Comparison of ENCODE assay signal across 8 cellular contexts in the genomic region with DNA sequence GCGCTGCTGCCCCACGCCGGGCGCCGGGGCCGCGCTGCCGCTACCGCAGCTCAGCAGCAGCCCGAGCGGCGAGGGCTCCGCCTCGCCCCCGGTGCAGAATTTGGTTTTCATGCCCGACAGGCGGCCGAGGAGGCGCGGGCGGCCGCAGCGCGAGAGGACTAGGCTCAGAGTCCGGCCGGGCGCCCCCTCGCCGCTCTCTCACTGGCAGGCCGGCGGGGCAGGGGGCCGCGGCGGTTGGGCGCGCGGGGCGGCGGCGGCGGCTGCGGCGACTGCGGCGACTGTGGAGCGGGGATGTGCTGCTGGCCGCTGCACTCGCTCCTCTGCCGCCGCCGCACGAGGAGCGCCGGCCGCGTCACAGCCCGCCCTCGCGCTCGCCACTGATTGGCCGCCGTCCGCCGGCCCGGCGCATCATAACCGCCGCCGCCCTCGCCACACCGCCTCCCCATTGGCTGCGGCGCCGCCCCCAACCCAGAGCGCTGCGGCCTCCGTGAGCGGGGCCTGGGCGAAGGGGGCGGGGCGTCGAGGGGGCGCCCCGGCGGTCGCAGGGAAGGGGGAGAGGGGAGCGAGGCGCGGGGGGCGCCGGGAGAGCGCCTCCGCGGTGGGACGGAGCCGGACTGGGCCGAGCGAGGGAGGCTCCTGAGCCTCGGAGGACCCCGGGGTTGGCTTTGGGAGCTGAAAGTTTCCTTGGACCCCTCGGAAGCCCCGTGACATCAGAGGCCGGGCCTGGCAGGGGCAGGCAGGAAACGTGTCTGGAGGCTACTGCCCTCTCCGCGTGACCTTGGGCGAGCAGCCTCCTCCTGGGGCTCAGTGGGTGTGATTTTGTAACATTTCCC. TPM values are rescaled to one million over a fixed set of nuclear protein-coding genes. Genes with fewer than 3 reads are reported as not detected.
A peak's percentile ranks its signal among the peaks of the same experiment; 100 is the strongest.
DNase-seq lines count a peak whose midpoint lies in the region; ATAC-seq and TF ChIP-seq lines count a peak whose summit lies in the region.

A gene (minus strand): TSS at position 322 of the 833 bp plus-strand sequence. CDS start 211 bp downstream, at position 111.

- DNase-seq in NCI-H1436 (lab: John Stamatoyannopoulos, UW) = peak; percentile 91
- DNase-seq in T-helper 17 cell = peak; percentile 71 to 78 (median 78)
- DNase-seq in amniotic stem cell (lab: John Stamatoyannopoulos, UW) = peak; percentile 77
- DNase-seq in left cardiac atrium = peak; percentile 94
- peak; percentile 94 for DNase-seq in prostate gland (ENCODE audit: low spot score)
- peak; percentile 98 for DNase-seq in upper lobe of right lung

- intact Hi-C loops in left cardiac atrium (cut with DNase I) = loop anchor here in 1 of 2 donors (10.0 kb wide), 1 partner anchor 86 kb away; a partner anchor contains a TSS
- intact Hi-C loops in prostate gland (cut with DNase I) = no loop called here
- intact Hi-C loops in upper lobe of right lung (cut with DNase I) = no loop called here

- peak; percentile 76 for TF ChIP-seq POLR2A in GM15510 (IDR thresholded peaks at IDR 0.05; ENCODE audit: borderline replicate concordance, extremely low read depth, insufficient read length)
- peak; percentile 91 for TF ChIP-seq POLR2A in prostate gland (IDR thresholded peaks at IDR 0.05)

- H3K36me3 Mint-ChIP-seq in T-helper 17 cell (ENCODE audit: low read depth) = no peaks in the 10 kb centered on the region

- H3K4me1 ChIP-seq in prostate gland (replicated peaks) = no peaks in the 10 kb centered on the region
- peaks cover 42% of the 10 kb centered on the region for H3K4me1 ChIP-seq in upper lobe of right lung

- ATAC-seq in HG02840 (IDR thresholded peaks at IDR 0.05; ENCODE audit: low FRiP score, unreplicated experiment) (peak; percentile 75), T-helper 17 cell (peak; percentile 92), left cardiac atrium (peak; percentile 97 to 98), upper lobe of right lung (peak; percentile 96)

- TF ChIP-seq CTCF in prostate gland (IDR thresholded peaks at IDR 0.05) = peak in 1 of 4 experiments; percentile 12
- no peak for TF ChIP-seq CTCF in upper lobe of right lung (IDR thresholded peaks at IDR 0.05)

- H3K4me3 Mint-ChIP-seq in T-helper 17 cell = peak within 1 kb of the TSS; percentile 81

- peak within 1 kb of the TSS; percentile 76 to 87 for H3K4me3 ChIP-seq in prostate gland
- H3K4me3 ChIP-seq in upper lobe of right lung = peak within 1 kb of the TSS; percentile 68

- H3K27me3 Mint-ChIP-seq in T-helper 17 cell = no peaks in the 10 kb centered on the region

- H3K27me3 ChIP-seq in prostate gland (replicated peaks; ENCODE audit: insufficient read depth) = no peaks in the 10 kb centered on the region
- no peaks in the 10 kb centered on the region for H3K27me3 ChIP-seq in upper lobe of right lung

- H3K27ac Mint-ChIP-seq in T-helper 17 cell = no peak within 1 kb of the TSS

- H3K27ac ChIP-seq in prostate gland (peak within 1 kb of the TSS; percentile 95 to 98), upper lobe of right lung (peak within 1 kb of the TSS; percentile 99)

- peaks cover 10% of the 10 kb centered on the region for H3K4me1 Mint-ChIP-seq in T-helper 17 cell

- no peaks in the 10 kb centered on the region for H3K36me3 ChIP-seq in prostate gland
- no peaks in the 10 kb centered on the region for H3K36me3 ChIP-seq in upper lobe of right lung

- H3K9me3 ChIP-seq in T-helper 17 cell (ENCODE audit: control insufficient read depth, low read length, poor library complexity, severe bottlenecking) (no peaks in the 10 kb centered on the region), prostate gland (no peaks in the 10 kb centered on the region), upper lobe of right lung (no peaks in the 10 kb centered on the region)

- under 1% methylated on average over 71 of the region's 107 CpGs for whole genome bisulfite sequencing in prostate gland

RNA-seq across cellular contexts. Expression of the gene that starts here (rescaled TPM):
- total RNA-seq in T-helper 17 cell (1 to 10 TPM; 7.4 to 9.8 TPM), left cardiac atrium (10 to 100 TPM in 1 of 2 donors, 1 to 10 TPM in 1; 7.8 to 11.8 TPM), prostate gland (10 to 100 TPM; 88.6 to 93.4 TPM), upper lobe of right lung (53.3 TPM)

Comparison
In these comparisons a context has a peak if more than half of its experiments do, and no peak if none do; other contexts are left out.
1. Peak in every context shown above with its lines: DNase-seq, ATAC-seq, H3K4me3 ChIP-seq and H3K27ac ChIP-seq.